In the genomic region with DNA sequence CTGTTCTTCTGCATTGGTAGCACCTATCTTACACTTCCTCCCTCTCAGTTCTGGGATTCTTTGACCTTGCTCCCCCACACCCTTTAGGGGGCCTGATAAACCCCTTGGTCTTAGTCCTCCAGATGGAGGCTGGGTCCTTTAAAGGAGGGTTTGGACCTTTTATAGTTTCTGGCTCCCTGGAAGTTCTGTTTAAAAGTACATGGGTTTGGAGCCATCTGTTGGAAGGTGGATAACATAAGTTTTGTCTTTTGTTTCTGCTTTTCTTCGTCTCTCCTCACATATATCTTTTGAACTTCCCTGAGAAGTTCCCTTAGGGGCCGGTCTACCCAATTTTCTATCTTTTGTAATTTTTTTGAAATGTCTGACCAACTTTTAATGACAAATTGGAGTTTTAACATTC, we compare ENCODE assay signal across 1 cellular context.
TF ChIP-seq lines count a peak whose summit lies in the region.

No MANE protein-coding gene starts in this region.

TF ChIP-seq in K562, 482 proteins besides CTCF, POLR2A, EP300 and RAD21:
- TF ChIP-seq, protein P1, sequence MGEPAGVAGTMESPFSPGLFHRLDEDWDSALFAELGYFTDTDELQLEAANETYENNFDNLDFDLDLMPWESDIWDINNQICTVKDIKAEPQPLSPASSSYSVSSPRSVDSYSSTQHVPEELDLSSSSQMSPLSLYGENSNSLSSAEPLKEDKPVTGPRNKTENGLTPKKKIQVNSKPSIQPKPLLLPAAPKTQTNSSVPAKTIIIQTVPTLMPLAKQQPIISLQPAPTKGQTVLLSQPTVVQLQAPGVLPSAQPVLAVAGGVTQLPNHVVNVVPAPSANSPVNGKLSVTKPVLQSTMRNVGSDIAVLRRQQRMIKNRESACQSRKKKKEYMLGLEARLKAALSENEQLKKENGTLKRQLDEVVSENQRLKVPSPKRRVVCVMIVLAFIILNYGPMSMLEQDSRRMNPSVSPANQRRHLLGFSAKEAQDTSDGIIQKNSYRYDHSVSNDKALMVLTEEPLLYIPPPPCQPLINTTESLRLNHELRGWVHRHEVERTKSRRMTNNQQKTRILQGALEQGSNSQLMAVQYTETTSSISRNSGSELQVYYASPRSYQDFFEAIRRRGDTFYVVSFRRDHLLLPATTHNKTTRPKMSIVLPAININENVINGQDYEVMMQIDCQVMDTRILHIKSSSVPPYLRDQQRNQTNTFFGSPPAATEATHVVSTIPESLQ (CRISPR knock-in tag; IDR thresholded peaks at IDR 0.05), result no peak
- TF ChIP-seq E4F1 (CRISPR knock-in tag; IDR thresholded peaks at IDR 0.05; ENCODE audit: borderline replicate concordance), result no peak
- no peak for TF ChIP-seq CHD7 (IDR thresholded peaks at IDR 0.05; ENCODE audit: low read depth, low read length)
- no peak for TF ChIP-seq ZBTB5 (IDR thresholded peaks at IDR 0.05)
- TF ChIP-seq ZC3H11A (IDR thresholded peaks at IDR 0.05; ENCODE audit: low read depth, low read length), result no peak
- TF ChIP-seq ZNF644 (tag; IDR thresholded peaks at IDR 0.05; ENCODE audit: low read depth), result no peak
- TF ChIP-seq MTA2 (IDR thresholded peaks at IDR 0.05; ENCODE audit: low read depth), result no peak
- TF ChIP-seq, protein P2, sequence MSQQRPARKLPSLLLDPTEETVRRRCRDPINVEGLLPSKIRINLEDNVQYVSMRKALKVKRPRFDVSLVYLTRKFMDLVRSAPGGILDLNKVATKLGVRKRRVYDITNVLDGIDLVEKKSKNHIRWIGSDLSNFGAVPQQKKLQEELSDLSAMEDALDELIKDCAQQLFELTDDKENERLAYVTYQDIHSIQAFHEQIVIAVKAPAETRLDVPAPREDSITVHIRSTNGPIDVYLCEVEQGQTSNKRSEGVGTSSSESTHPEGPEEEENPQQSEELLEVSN (IDR thresholded peaks at IDR 0.05; ENCODE audit: borderline replicate concordance in 1 of 2, extremely low read depth in 1 of 2, insufficient read depth in 1 of 2, insufficient read length in 1 of 2, low read depth in 1 of 2, low read length in 1 of 2, poor library complexity in 1 of 2, severe bottlenecking in 1 of 2), result no peak
- no peak for TF ChIP-seq ZNF165 (CRISPR knock-in tag; IDR thresholded peaks at IDR 0.05; ENCODE audit: borderline replicate concordance)
- no peak for TF ChIP-seq TRIM24 (IDR thresholded peaks at IDR 0.05)
- no peak for TF ChIP-seq ZNF24 (IDR thresholded peaks at IDR 0.05)
- TF ChIP-seq ZNF583 (CRISPR knock-in tag; IDR thresholded peaks at IDR 0.05), result no peak
- TF ChIP-seq ASH1L (IDR thresholded peaks at IDR 0.05; ENCODE audit: borderline replicate concordance, low read depth, partially characterized antibody), result no peak
- TF ChIP-seq PHB2 (IDR thresholded peaks at IDR 0.05; ENCODE audit: low read depth), result no peak
- TF ChIP-seq, protein P3, sequence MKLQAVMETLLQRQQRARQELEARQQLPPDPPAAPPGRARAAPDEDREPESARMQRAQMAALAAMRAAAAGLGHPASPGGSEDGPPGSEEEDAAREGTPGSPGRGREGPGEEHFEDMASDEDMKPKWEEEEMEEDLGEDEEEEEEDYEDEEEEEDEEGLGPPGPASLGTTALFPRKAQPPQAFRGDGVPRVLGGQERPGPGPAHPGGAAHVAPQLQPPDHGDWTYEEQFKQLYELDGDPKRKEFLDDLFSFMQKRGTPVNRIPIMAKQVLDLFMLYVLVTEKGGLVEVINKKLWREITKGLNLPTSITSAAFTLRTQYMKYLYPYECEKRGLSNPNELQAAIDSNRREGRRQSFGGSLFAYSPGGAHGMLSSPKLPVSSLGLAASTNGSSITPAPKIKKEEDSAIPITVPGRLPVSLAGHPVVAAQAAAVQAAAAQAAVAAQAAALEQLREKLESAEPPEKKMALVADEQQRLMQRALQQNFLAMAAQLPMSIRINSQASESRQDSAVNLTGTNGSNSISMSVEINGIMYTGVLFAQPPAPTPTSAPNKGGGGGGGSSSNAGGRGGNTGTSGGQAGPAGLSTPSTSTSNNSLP (IDR thresholded peaks at IDR 0.05; ENCODE audit: borderline replicate concordance, low read depth, low read length), result no peak
